Comparison of ENCODE assay signal across 8 cellular contexts in genomic region chr16:56667581-56668571, GRCh38. TPM values are rescaled to one million over a fixed set of nuclear protein-coding genes. Genes with fewer than 3 reads are reported as not detected.
DNase-seq lines count a peak whose midpoint lies in the region; ATAC-seq and TF ChIP-seq lines count a peak whose summit lies in the region.

Gene MT1G (minus strand): TSS chr16:56668065. CDS start chr16:56667993, 72 bp downstream.

- no peaks in the 10 kb centered on the region for H3K79me2 ChIP-seq in mammary epithelial cell (ENCODE audit: insufficient read depth, low read length)

- H3K4me2 ChIP-seq in mammary epithelial cell (ENCODE audit: insufficient read depth, low read depth, low read length), result peak within 1 kb of the TSS; percentile 8

- in situ Hi-C loops in mammary epithelial cell (cut with MboI; ENCODE audit: low sequenced_read_pairs in 2 of 2), result no loop called here
- in situ Hi-C loops in brain microvascular endothelial cell (cut with HindIII; ENCODE audit: low pct_ligation_motif_present, low sequenced_read_pairs), result no loop called here

- peaks cover 3% of the 10 kb centered on the region for H3K4me1 ChIP-seq in mammary epithelial cell (ENCODE audit: insufficient read depth, low read length)

- H3K4me3 ChIP-seq in mammary epithelial cell (replicated peaks in 1 of 3; ENCODE audit: insufficient read depth in 1 of 3, low read depth in 2 of 3, low read length in 3 of 3), result no peak within 1 kb of the TSS
- no peak within 1 kb of the TSS for H3K4me3 ChIP-seq in brain microvascular endothelial cell (ENCODE audit: low read depth, low read length)

- H3K27me3 ChIP-seq in mammary epithelial cell (ENCODE audit: insufficient read depth, low read length) (peaks cover 2% of the 10 kb centered on the region), brain microvascular endothelial cell (replicated peaks) (peaks cover 58% of the 10 kb centered on the region)

- H3K36me3 ChIP-seq in mammary epithelial cell (ENCODE audit: insufficient read depth, low read length) (no peaks in the 10 kb centered on the region), brain microvascular endothelial cell (replicated peaks) (no peaks in the 10 kb centered on the region)

- H3K27ac ChIP-seq in mammary epithelial cell (ENCODE audit: insufficient read depth, low read depth, low read length) (no peak within 1 kb of the TSS), brain microvascular endothelial cell (no peak within 1 kb of the TSS)

- DNase-seq in stimulated activated CD4-positive, alpha-beta T cell treated with anti-CD3 and anti-CD28 coated beads, Interleukin-15, amount 100 ng/mL, for 24 hours, result peak; percentile 56
- DNase-seq in stimulated activated CD4-positive, alpha-beta T cell treated with anti-CD3 and anti-CD28 coated beads, Interleukin-12 subunit alpha, Interleukin-12 subunit beta, amount 100 ng/mL, for 4 hours, result no peak
- DNase-seq in mammary epithelial cell (no peak), mesenteric fat pad (ENCODE audit: low spot score) (no peak), SW 1271 (lab: John Stamatoyannopoulos, UW) (no peak), brain microvascular endothelial cell (no peak)
- DNase-seq in stimulated activated naive CD4-positive, alpha-beta T cell treated with Interleukin-2 at 50 U/mL for 16 hours (lab: John Stamatoyannopoulos, UW), result no peak

- 35% methylated on average over 25 of the region's 46 CpGs for WGBS in mammary epithelial cell (ENCODE audit: low coverage, missing lambda C conversion rate)

- no peaks in the 10 kb centered on the region for H4K20me1 ChIP-seq in mammary epithelial cell (ENCODE audit: insufficient read depth, low read length)

- CTCF ChIA-PET in mammary epithelial cell (lab: Charles Lee; ENCODE audit: low non-redundant PET), result no interaction called here

- dilution Hi-C loops in mammary epithelial cell (cut with HindIII; ENCODE audit: low sequenced_read_pairs), result no loop called here

- no peak for ATAC-seq in HG03039 (IDR thresholded peaks at IDR 0.05; ENCODE audit: unreplicated experiment)

- BruUV-seq in mammary epithelial cell (replicated peaks; lab: Mats Ljungman, UMichigan), result TSS peak; percentile 52

- TF ChIP-seq CTCF in mammary epithelial cell (conservative IDR thresholded peaks at IDR 0.05 in 1 of 2, IDR thresholded peaks at IDR 0.05 in 1 of 2; ENCODE audit: extremely low read depth in 1 of 2, insufficient read depth in 1 of 2, low read depth in 1 of 2, low read length in 2 of 2), result no peak
- TF ChIP-seq CTCF in brain microvascular endothelial cell (IDR thresholded peaks at IDR 0.05; ENCODE audit: low read depth, low read length, missing control alignments), result no peak

- peak within 1 kb of the TSS; percentile 23 for H2AFZ ChIP-seq in mammary epithelial cell (ENCODE audit: low read depth, low read length)

- intact Hi-C loops in mammary epithelial cell (cut with micrococcal nuclease), result no loop called here

- H3K9ac ChIP-seq in mammary epithelial cell (ENCODE audit: insufficient read depth, low read length), result no peak within 1 kb of the TSS

- no peaks in the 10 kb centered on the region for H3K9me3 ChIP-seq in mammary epithelial cell (replicated peaks; ENCODE audit: insufficient read depth, low read length)

RNA-seq across cellular contexts. Expression of gene MT1G, which starts in this region (rescaled TPM):
- total RNA-seq in mammary epithelial cell (1 to 10 TPM in 1 of 2 donors, under 1 TPM in 1; 0.92 to 2.3 TPM), mesenteric fat pad (41.5 TPM)
- polyA plus RNA-seq in mammary epithelial cell, result 3.9 TPM
- not detected for polyA minus RNA-seq in mammary epithelial cell

Comparison
In these comparisons a context has a peak if more than half of its experiments do, and no peak if none do; other contexts are left out.
1. RNA of gene MT1G (total RNA-seq): 41.5 TPM in mesenteric fat pad (single experiment); 0.92 to 2.3 TPM in mammary epithelial cell; every median in the first group is over 10 times any median in the second.